In the genomic region with DNA sequence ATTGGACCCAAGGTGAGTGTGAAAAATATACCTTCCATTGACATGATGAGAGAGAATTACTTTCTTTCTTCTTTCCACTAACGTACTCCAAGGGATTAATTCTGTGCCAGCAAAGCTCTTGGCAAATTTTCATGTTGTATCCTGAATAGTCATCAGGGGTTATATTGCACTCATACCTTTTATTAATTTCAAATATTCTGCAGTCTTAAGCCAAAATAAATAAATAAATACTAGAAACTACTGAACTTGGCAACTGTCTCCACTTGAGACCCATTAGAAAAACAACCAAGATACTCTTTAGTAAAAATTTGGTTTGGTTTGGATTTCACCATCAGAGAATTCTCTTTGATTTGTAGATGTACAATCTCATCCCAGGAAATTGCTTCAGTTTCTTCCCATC, we compare ENCODE assay signal across 1 cellular context.
TF ChIP-seq lines count a peak whose summit lies in the region.

No MANE protein-coding gene starts in this region.

TF ChIP-seq in GM23338, 12 proteins besides CTCF, POLR2A, EP300 and RAD21 (continued from another document):
- TF ChIP-seq REST (IDR thresholded peaks at IDR 0.05; ENCODE audit: unreplicated experiment) (no peak), ZNF114 (CRISPR knock-in tag; IDR thresholded peaks at IDR 0.05) (no peak), NANOG (IDR thresholded peaks at IDR 0.05; ENCODE audit: borderline replicate concordance) (no peak)
- TF ChIP-seq, protein P1, sequence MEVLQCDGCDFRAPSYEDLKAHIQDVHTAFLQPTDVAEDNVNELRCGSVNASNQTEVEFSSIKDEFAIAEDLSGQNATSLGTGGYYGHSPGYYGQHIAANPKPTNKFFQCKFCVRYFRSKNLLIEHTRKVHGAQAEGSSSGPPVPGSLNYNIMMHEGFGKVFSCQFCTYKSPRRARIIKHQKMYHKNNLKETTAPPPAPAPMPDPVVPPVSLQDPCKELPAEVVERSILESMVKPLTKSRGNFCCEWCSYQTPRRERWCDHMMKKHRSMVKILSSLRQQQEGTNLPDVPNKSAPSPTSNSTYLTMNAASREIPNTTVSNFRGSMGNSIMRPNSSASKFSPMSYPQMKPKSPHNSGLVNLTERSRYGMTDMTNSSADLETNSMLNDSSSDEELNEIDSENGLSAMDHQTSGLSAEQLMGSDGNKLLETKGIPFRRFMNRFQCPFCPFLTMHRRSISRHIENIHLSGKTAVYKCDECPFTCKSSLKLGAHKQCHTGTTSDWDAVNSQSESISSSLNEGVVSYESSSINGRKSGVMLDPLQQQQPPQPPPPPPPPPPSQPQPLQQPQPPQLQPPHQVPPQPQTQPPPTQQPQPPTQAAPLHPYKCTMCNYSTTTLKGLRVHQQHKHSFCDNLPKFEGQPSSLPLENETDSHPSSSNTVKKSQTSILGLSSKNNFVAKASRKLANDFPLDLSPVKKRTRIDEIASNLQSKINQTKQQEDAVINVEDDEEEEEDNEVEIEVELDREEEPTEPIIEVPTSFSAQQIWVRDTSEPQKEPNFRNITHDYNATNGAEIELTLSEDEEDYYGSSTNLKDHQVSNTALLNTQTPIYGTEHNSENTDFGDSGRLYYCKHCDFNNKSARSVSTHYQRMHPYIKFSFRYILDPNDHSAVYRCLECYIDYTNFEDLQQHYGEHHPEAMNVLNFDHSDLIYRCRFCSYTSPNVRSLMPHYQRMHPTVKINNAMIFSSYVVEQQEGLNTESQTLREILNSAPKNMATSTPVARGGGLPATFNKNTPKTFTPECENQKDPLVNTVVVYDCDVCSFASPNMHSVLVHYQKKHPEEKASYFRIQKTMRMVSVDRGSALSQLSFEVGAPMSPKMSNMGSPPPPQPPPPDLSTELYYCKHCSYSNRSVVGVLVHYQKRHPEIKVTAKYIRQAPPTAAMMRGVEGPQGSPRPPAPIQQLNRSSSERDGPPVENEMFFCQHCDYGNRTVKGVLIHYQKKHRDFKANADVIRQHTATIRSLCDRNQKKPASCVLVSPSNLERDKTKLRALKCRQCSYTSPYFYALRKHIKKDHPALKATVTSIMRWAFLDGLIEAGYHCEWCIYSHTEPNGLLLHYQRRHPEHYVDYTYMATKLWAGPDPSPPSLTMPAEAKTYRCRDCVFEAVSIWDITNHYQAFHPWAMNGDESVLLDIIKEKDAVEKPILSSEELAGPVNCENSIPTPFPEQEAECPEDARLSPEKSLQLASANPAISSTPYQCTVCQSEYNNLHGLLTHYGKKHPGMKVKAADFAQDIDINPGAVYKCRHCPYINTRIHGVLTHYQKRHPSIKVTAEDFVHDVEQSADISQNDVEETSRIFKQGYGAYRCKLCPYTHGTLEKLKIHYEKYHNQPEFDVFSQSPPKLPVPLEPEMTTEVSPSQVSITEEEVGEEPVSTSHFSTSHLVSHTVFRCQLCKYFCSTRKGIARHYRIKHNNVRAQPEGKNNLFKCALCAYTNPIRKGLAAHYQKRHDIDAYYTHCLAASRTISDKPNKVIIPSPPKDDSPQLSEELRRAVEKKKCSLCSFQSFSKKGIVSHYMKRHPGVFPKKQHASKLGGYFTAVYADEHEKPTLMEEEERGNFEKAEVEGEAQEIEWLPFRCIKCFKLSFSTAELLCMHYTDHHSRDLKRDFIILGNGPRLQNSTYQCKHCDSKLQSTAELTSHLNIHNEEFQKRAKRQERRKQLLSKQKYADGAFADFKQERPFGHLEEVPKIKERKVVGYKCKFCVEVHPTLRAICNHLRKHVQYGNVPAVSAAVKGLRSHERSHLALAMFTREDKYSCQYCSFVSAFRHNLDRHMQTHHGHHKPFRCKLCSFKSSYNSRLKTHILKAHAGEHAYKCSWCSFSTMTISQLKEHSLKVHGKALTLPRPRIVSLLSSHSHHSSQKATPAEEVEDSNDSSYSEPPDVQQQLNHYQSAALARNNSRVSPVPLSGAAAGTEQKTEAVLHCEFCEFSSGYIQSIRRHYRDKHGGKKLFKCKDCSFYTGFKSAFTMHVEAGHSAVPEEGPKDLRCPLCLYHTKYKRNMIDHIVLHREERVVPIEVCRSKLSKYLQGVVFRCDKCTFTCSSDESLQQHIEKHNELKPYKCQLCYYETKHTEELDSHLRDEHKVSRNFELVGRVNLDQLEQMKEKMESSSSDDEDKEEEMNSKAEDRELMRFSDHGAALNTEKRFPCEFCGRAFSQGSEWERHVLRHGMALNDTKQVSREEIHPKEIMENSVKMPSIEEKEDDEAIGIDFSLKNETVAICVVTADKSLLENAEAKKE (CRISPR knock-in tag; IDR thresholded peaks at IDR 0.05), result no peak
- TF ChIP-seq, protein P2, sequence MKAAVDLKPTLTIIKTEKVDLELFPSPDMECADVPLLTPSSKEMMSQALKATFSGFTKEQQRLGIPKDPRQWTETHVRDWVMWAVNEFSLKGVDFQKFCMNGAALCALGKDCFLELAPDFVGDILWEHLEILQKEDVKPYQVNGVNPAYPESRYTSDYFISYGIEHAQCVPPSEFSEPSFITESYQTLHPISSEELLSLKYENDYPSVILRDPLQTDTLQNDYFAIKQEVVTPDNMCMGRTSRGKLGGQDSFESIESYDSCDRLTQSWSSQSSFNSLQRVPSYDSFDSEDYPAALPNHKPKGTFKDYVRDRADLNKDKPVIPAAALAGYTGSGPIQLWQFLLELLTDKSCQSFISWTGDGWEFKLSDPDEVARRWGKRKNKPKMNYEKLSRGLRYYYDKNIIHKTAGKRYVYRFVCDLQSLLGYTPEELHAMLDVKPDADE (IDR thresholded peaks at IDR 0.05), result no peak
